Comparison of ENCODE assay signal across 1 cellular context in genomic region chr2:219388127-219388844, GRCh38.
TF ChIP-seq lines count a peak whose summit lies in the region.

No MANE protein-coding gene starts in this region.

TF ChIP-seq in WTC11, 78 proteins besides CTCF, POLR2A, EP300 and RAD21 (continued from another document):
- TF ChIP-seq ZNF281 (CRISPR knock-in tag; IDR thresholded peaks at IDR 0.05) (no peak), CREM (CRISPR knock-in tag; IDR thresholded peaks at IDR 0.05) (no peak), HMGA2 (CRISPR knock-in tag; IDR thresholded peaks at IDR 0.05) (no peak), MLX (CRISPR knock-in tag; IDR thresholded peaks at IDR 0.05) (no peak), ZNF671 (CRISPR knock-in tag; IDR thresholded peaks at IDR 0.05) (no peak), NR3C1 (CRISPR knock-in tag; conservative IDR thresholded peaks at IDR 0.05; ENCODE audit: low read depth) (no peak), ZNF263 (CRISPR knock-in tag; IDR thresholded peaks at IDR 0.05; ENCODE audit: low read depth) (no peak), RORB (CRISPR knock-in tag; IDR thresholded peaks at IDR 0.05) (no peak), GRHL2 (CRISPR knock-in tag; IDR thresholded peaks at IDR 0.05; ENCODE audit: insufficient replicate concordance, severe bottlenecking) (no peak), ZSCAN18 (CRISPR knock-in tag; IDR thresholded peaks at IDR 0.05) (no peak)
- TF ChIP-seq, protein P1, sequence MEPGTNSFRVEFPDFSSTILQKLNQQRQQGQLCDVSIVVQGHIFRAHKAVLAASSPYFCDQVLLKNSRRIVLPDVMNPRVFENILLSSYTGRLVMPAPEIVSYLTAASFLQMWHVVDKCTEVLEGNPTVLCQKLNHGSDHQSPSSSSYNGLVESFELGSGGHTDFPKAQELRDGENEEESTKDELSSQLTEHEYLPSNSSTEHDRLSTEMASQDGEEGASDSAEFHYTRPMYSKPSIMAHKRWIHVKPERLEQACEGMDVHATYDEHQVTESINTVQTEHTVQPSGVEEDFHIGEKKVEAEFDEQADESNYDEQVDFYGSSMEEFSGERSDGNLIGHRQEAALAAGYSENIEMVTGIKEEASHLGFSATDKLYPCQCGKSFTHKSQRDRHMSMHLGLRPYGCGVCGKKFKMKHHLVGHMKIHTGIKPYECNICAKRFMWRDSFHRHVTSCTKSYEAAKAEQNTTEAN (CRISPR knock-in tag; IDR thresholded peaks at IDR 0.05), result no peak
- TF ChIP-seq, protein P2, sequence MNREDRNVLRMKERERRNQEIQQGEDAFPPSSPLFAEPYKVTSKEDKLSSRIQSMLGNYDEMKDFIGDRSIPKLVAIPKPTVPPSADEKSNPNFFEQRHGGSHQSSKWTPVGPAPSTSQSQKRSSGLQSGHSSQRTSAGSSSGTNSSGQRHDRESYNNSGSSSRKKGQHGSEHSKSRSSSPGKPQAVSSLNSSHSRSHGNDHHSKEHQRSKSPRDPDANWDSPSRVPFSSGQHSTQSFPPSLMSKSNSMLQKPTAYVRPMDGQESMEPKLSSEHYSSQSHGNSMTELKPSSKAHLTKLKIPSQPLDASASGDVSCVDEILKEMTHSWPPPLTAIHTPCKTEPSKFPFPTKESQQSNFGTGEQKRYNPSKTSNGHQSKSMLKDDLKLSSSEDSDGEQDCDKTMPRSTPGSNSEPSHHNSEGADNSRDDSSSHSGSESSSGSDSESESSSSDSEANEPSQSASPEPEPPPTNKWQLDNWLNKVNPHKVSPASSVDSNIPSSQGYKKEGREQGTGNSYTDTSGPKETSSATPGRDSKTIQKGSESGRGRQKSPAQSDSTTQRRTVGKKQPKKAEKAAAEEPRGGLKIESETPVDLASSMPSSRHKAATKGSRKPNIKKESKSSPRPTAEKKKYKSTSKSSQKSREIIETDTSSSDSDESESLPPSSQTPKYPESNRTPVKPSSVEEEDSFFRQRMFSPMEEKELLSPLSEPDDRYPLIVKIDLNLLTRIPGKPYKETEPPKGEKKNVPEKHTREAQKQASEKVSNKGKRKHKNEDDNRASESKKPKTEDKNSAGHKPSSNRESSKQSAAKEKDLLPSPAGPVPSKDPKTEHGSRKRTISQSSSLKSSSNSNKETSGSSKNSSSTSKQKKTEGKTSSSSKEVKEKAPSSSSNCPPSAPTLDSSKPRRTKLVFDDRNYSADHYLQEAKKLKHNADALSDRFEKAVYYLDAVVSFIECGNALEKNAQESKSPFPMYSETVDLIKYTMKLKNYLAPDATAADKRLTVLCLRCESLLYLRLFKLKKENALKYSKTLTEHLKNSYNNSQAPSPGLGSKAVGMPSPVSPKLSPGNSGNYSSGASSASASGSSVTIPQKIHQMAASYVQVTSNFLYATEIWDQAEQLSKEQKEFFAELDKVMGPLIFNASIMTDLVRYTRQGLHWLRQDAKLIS (CRISPR knock-in tag; IDR thresholded peaks at IDR 0.05; ENCODE audit: borderline replicate concordance), result no peak
- TF ChIP-seq, protein P3, sequence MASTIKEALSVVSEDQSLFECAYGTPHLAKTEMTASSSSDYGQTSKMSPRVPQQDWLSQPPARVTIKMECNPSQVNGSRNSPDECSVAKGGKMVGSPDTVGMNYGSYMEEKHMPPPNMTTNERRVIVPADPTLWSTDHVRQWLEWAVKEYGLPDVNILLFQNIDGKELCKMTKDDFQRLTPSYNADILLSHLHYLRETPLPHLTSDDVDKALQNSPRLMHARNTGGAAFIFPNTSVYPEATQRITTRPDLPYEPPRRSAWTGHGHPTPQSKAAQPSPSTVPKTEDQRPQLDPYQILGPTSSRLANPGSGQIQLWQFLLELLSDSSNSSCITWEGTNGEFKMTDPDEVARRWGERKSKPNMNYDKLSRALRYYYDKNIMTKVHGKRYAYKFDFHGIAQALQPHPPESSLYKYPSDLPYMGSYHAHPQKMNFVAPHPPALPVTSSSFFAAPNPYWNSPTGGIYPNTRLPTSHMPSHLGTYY (CRISPR knock-in tag; IDR thresholded peaks at IDR 0.05), result no peak
